In genomic region chr22:37186228-37186996, GRCh38 we compare ENCODE assay signal across 8 cellular contexts. TPM values are rescaled to one million over a fixed set of nuclear protein-coding genes. Genes with fewer than 3 reads are reported as not detected.
DNase-seq lines count a peak whose midpoint lies in the region; ATAC-seq and TF ChIP-seq lines count a peak whose summit lies in the region.

No MANE protein-coding gene starts in this region.

- peak overlapping the region in 1 of 2 donors; percentile 55 for H3K4me3 ChIP-seq in foreskin fibroblast (ENCODE audit: low read depth in 1 of 2, low read length in 2 of 2)

- intact Hi-C loops in posterior vena cava (cut with DNase I), result no loop called here

- H3K9ac ChIP-seq in ES-I3 (ENCODE audit: low read depth, low read length), result peak overlapping the region; percentile 23; the same call in 1 of the 2 replicates

- in situ Hi-C loops in KBM-7 (cut with MboI; ENCODE audit: low pct_unique_long_range_greater_than_20kb, low sequenced_read_pairs), result no loop called here

- ATAC-seq in GM21825 (IDR thresholded peaks at IDR 0.05; ENCODE audit: unreplicated experiment), result no peak

- no peak for TF ChIP-seq CTCF in foreskin fibroblast (IDR thresholded peaks at IDR 0.05; ENCODE audit: low read depth, low read length)

- peak; percentile 80 for DNase-seq in KBM-7
- DNase-seq in activated T-cell treated with anti-CD3 and anti-CD28 coated beads for 4 hours, result peak; percentile 37
- peak; percentile 70 to 79 for DNase-seq in foreskin fibroblast
- DNase-seq in posterior vena cava (ENCODE audit: low spot score), result peak; percentile 26
- DNase-seq in OCI-M2 (lab: John Stamatoyannopoulos, UW; ENCODE audit: unreplicated experiment), result no peak
- DNase-seq in NCI-H2107 treated with DMSO at 0.1 percent for 48 hours (lab: John Stamatoyannopoulos, UW; ENCODE audit: unreplicated experiment), result no peak

- H3K36me3 ChIP-seq in ES-I3 (ENCODE audit: insufficient read depth, low read length), result no peaks in the 10 kb centered on the region

- no peaks in the 10 kb centered on the region for H3K9me3 ChIP-seq in ES-I3 (ENCODE audit: control insufficient read depth, insufficient read depth, low read length)

- peaks cover 16% of the 10 kb centered on the region for H3K4me1 ChIP-seq in ES-I3 (ENCODE audit: insufficient read depth, low read length)

RNA-seq across cellular contexts. Expression of gene C1QTNF6, which starts 1.6 kb away (rescaled TPM):
- 1 to 10 TPM; 1.8 to 6.3 TPM for total RNA-seq in posterior vena cava

RNA-seq across cellular contexts. Expression of gene SSTR3, which starts 25.9 kb away (rescaled TPM):
- total RNA-seq in posterior vena cava, result not detected

RNA-seq across cellular contexts. Expression of gene IL2RB, which starts 36.7 kb away (rescaled TPM):
- 1 to 10 TPM; 1.2 to 1.3 TPM for total RNA-seq in posterior vena cava

RNA-seq across cellular contexts. Expression of gene RAC2, which starts 57.7 kb away (rescaled TPM):
- 10 to 100 TPM; 12.9 to 17.5 TPM for total RNA-seq in posterior vena cava

Comparison
In these comparisons a context has a peak if more than half of its experiments do, and no peak if none do; other contexts are left out.
1. DNase-seq: peak in KBM-7 (single experiment), activated T-cell treated with anti-CD3 and anti-CD28 coated beads for 4 hours (single experiment), foreskin fibroblast (2 of 2) and posterior vena cava (single experiment); none in OCI-M2 (single experiment) and NCI-H2107 treated with DMSO at 0.1 percent for 48 hours (single experiment).